Comparison of ENCODE assay signal across 8 cellular contexts in the genomic region with DNA sequence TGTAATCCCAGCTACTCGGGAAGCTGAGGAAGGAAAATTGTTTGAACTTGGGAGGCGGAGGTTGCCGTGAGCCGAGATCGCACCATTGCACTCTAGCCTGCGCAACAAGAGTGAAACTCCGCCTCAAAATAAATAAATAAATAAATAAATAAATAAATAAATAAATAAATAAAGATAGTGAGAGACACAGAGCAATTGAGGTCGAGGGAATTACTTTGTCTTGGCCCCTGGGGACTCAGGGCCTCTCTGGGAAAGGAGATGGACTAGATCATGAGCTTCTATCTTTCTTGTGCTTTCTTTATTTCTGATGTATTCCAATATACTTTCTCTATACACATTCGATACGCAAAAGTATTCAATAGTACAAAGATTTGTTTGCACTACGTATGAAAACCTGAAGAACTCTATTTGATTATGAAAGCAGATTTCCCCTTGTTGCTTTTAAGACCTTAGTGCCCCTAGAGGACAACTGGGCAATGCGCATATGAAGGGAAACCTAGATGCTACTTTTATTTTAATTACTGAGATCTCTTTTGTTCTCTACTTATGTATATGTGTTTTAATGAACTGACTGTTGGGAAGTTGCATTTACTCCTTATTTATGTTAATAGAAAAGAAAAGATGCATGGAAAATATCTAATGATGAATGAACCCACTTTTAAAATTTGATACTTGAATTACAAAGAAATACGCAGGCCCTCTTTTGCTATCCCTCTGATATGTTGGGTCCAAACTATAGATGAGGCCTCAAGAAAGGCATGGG. TPM values are rescaled to one million over a fixed set of nuclear protein-coding genes. Genes with fewer than 3 reads are reported as not detected.
DNase-seq lines count a peak whose midpoint lies in the region; ATAC-seq and TF ChIP-seq lines count a peak whose summit lies in the region.

No MANE protein-coding gene starts in this region.

- no peaks in the 10 kb centered on the region for H3K4me1 ChIP-seq in lower lobe of right lung

- H3K27ac ChIP-seq in lower lobe of right lung, result no peak overlapping the region

- ATAC-seq in GM19351 (IDR thresholded peaks at IDR 0.05; ENCODE audit: unreplicated experiment) (peak; percentile 89), HG03342 (IDR thresholded peaks at IDR 0.05; ENCODE audit: unreplicated experiment) (peak; percentile 90), lower lobe of right lung (peak in 1 of 2 donors; percentile 68)

- H3K27me3 ChIP-seq in lower lobe of right lung (ENCODE audit: low read depth), result no peaks in the 10 kb centered on the region

- H3K36me3 ChIP-seq in lower lobe of right lung, result no peaks in the 10 kb centered on the region

- peak; percentile 19 for DNase-seq in NCI-H146 (lab: John Stamatoyannopoulos, UW)
- no peak for DNase-seq in NCI-H146 treated with DMSO at 0.1 percent for 48 hours (lab: John Stamatoyannopoulos, UW; ENCODE audit: unreplicated experiment)
- peak; percentile 75 for DNase-seq in RKO (ENCODE audit: low spot score)
- peak; percentile 48 for DNase-seq in central memory CD4-positive, alpha-beta T cell
- no peak for DNase-seq in lower lobe of right lung
- no peak for DNase-seq in NCI-H774 (lab: John Stamatoyannopoulos, UW)

- no peak overlapping the region for H3K4me3 ChIP-seq in lower lobe of right lung

- intact Hi-C loops in lower lobe of right lung (cut with DNase I), result loop anchor here (10.0 kb wide), 1 partner anchor 166 kb away; no protein-coding TSS in a partner anchor

- no peaks in the 10 kb centered on the region for H3K9me3 ChIP-seq in lower lobe of right lung

- TF ChIP-seq CTCF in lower lobe of right lung (IDR thresholded peaks at IDR 0.05), result peak; percentile 80

RNA-seq across cellular contexts. Expression of a gene that starts 12.8 kb away (rescaled TPM):
- 3.6 TPM for total RNA-seq in lower lobe of right lung

Comparison
In these comparisons a context has a peak if more than half of its experiments do, and no peak if none do; other contexts are left out.
1. DNase-seq: peak in NCI-H146 (single experiment), RKO (single experiment) and central memory CD4-positive, alpha-beta T cell (single experiment); none in NCI-H146 treated with DMSO at 0.1 percent for 48 hours (single experiment), lower lobe of right lung (single experiment) and NCI-H774 (single experiment).